26 cellular contexts compared by ENCODE assay signal in genomic region chr2:149100739-149101699, GRCh38.
DNase-seq lines count a peak whose midpoint lies in the region; ATAC-seq and TF ChIP-seq lines count a peak whose summit lies in the region.
"Had no signal": no experiment of that assay in that cellular context is flagged by ENCODE, and none has a peak within 500 bp of the region (broad histone marks: within the 10 kb centered on the region; RNA-seq: fewer than 3 reads in every experiment).

No MANE protein-coding gene starts in this region.

- no peak overlapping the region for H3K4me3 Mint-ChIP-seq in HFFc6
- no peak overlapping the region for H3K4me3 Mint-ChIP-seq in nephron progenitor cell
- H3K4me3 Mint-ChIP-seq: activated CD8-positive, alpha-beta memory T cell treated with anti-CD3 and anti-CD28 coated beads, Interleukin-2, amount 10 ng/mL, durations not matched to agents 7 days and 5 days; activated naive CD4-positive, alpha-beta T cell treated with anti-CD3 and anti-CD28 coated beads for 36 hours; activated T-cell treated with anti-CD3 and anti-CD28 coated beads, Interleukin-2, amount 50 U/mL, for 72 hours; WTC11 had no signal

- peaks cover 79% of the 10 kb centered on the region for H3K4me1 Mint-ChIP-seq in HFFc6 (ENCODE audit: low read depth)
- H3K4me1 Mint-ChIP-seq in nephron progenitor cell, result peaks cover 26% of the 10 kb centered on the region
- H3K4me1 Mint-ChIP-seq: activated CD8-positive, alpha-beta memory T cell treated with anti-CD3 and anti-CD28 coated beads, Interleukin-2, amount 10 ng/mL, durations not matched to agents 7 days and 5 days; WTC11 had no signal

- TF ChIP-seq CTCF in HFFc6 (IDR thresholded peaks at IDR 0.05) (no peak), foreskin keratinocyte (conservative IDR thresholded peaks at IDR 0.05) (no peak), nephron progenitor cell (IDR thresholded peaks at IDR 0.05) (no peak), thoracic aorta (IDR thresholded peaks at IDR 0.05) (no peak), sigmoid colon (IDR thresholded peaks at IDR 0.05) (no peak)

- H3K27me3 ChIP-seq in foreskin keratinocyte, result no peaks in the 10 kb centered on the region
- no peaks in the 10 kb centered on the region for H3K27me3 ChIP-seq in thoracic aorta (replicated peaks; ENCODE audit: insufficient read depth)
- H3K27me3 ChIP-seq in sigmoid colon, result no peaks in the 10 kb centered on the region
- H3K27me3 ChIP-seq: adrenal gland, heart left ventricle, Peyer's patch, upper lobe of right lung had no signal

- no peak for TF ChIP-seq EP300 in sigmoid colon (IDR thresholded peaks at IDR 0.05)

- H3K27ac ChIP-seq in foreskin keratinocyte (no peak overlapping the region), thoracic aorta (no peak overlapping the region), sigmoid colon (no peak overlapping the region)
- H3K27ac ChIP-seq: adrenal gland, C4-2B, epithelial cell of prostate, heart left ventricle, HL-60, Peyer's patch, upper lobe of right lung had no signal

- no peak for DNase-seq in HFFc6
- peak in 1 of 2 donors; percentile 23 for DNase-seq in foreskin keratinocyte
- no peak for DNase-seq in nephron progenitor cell
- no peak for DNase-seq in thoracic aorta (ENCODE audit: low spot score)
- DNase-seq in NCI-H1694 treated with DMSO at 0.1 percent for 48 hours (lab: John Stamatoyannopoulos, UW), result no peak
- DNase-seq in sigmoid colon, result no peak
- DNase-seq: activated CD4-positive, alpha-beta T cell treated with anti-CD3 and anti-CD28 coated beads, Interleukin-2, amount 50 U/mL, for 1 hour; activated CD8-positive, alpha-beta memory T cell treated with anti-CD3 and anti-CD28 coated beads, Interleukin-2, amount 10 ng/mL, durations not matched to agents 7 days and 5 days; activated naive CD4-positive, alpha-beta T cell treated with anti-CD3 and anti-CD28 coated beads for 36 hours; activated T-cell treated with anti-CD3 and anti-CD28 coated beads, Interleukin-2, amount 50 U/mL, for 72 hours; adrenal gland; DND-41; effector CD8-positive, alpha-beta T cell; heart left ventricle; kidney glomerular epithelial cell; NCI-H1048; NCI-H187 treated with DMSO at 0.1 percent for 48 hours; NCI-H526; Peyer's patch; stimulated activated CD4-positive, alpha-beta T cell treated with anti-CD3 and anti-CD28 coated beads, Interleukin-4, amount 100 ng/mL, for 1 hour; upper lobe of right lung had no signal

- H3K27ac Mint-ChIP-seq in HFFc6, result peak overlapping the region; percentile 13; the same call in 1 of the 2 replicates
- peak overlapping the region; percentile 23 for H3K27ac Mint-ChIP-seq in nephron progenitor cell
- H3K27ac Mint-ChIP-seq: activated CD8-positive, alpha-beta memory T cell treated with anti-CD3 and anti-CD28 coated beads, Interleukin-2, amount 10 ng/mL, durations not matched to agents 7 days and 5 days; activated naive CD4-positive, alpha-beta T cell treated with anti-CD3 and anti-CD28 coated beads for 36 hours; activated T-cell treated with anti-CD3 and anti-CD28 coated beads, Interleukin-2, amount 50 U/mL, for 72 hours; WTC11 had no signal

- intact Hi-C loops in sigmoid colon (cut with DNase I), result no loop called here

- H3K36me3 Mint-ChIP-seq in HFFc6 (ENCODE audit: low read depth) (peaks cover 28% of the 10 kb centered on the region), nephron progenitor cell (ENCODE audit: low read depth) (peaks cover 8% of the 10 kb centered on the region)
- H3K36me3 Mint-ChIP-seq: activated CD8-positive, alpha-beta memory T cell treated with anti-CD3 and anti-CD28 coated beads, Interleukin-2, amount 10 ng/mL, durations not matched to agents 7 days and 5 days; WTC11 had no signal

- H3K36me3 ChIP-seq in thoracic aorta (no peaks in the 10 kb centered on the region), sigmoid colon (no peaks in the 10 kb centered on the region)
- H3K36me3 ChIP-seq: adrenal gland, heart left ventricle, Peyer's patch, upper lobe of right lung had no signal

- H3K27me3 Mint-ChIP-seq in HFFc6 (ENCODE audit: insufficient read depth), result no peaks in the 10 kb centered on the region
- peaks cover 3% of the 10 kb centered on the region for H3K27me3 Mint-ChIP-seq in nephron progenitor cell (ENCODE audit: low read depth, poor library complexity)

- ATAC-seq in foreskin keratinocyte (peak; percentile 52), thoracic aorta (ENCODE audit: insufficient number of reproducible peaks, low FRiP score, low read depth) (no peak), GM18861 (IDR thresholded peaks at IDR 0.05; ENCODE audit: unreplicated experiment) (no peak)
- ATAC-seq: activated CD8-positive, alpha-beta memory T cell treated with anti-CD3 and anti-CD28 coated beads, Interleukin-2, amount 10 ng/mL, durations not matched to agents 7 days and 5 days; activated T-cell treated with anti-CD3 and anti-CD28 coated beads, Interleukin-2, amount 50 U/mL, for 72 hours; heart left ventricle; upper lobe of right lung; WTC11 had no signal

- 82 to 87% methylated on average over 12 of the region's 12 CpGs for WGBS in sigmoid colon, 2 donors

- H3K4me3 ChIP-seq in thoracic aorta (peak overlapping the region; percentile 24), sigmoid colon (no peak overlapping the region)
- H3K4me3 ChIP-seq: adrenal gland, heart left ventricle, Peyer's patch, upper lobe of right lung had no signal

- H3K4me1 ChIP-seq in foreskin keratinocyte, result peaks cover 29% of the 10 kb centered on the region
- H3K4me1 ChIP-seq in thoracic aorta (ENCODE audit: control insufficient read depth in 1 of 2, low read depth in 2 of 2), result peaks cover 0 to 10% of the 10 kb centered on the region in 2 donors
- no peaks in the 10 kb centered on the region for H3K4me1 ChIP-seq in sigmoid colon
- H3K4me1 ChIP-seq: adrenal gland, heart left ventricle, Peyer's patch, upper lobe of right lung had no signal

- H3K9me3 Mint-ChIP-seq in HFFc6 (peaks cover 5% of the 10 kb centered on the region), nephron progenitor cell (peaks cover 14% of the 10 kb centered on the region)
- H3K9me3 Mint-ChIP-seq: activated naive CD4-positive, alpha-beta T cell treated with anti-CD3 and anti-CD28 coated beads for 36 hours; activated T-cell treated with anti-CD3 and anti-CD28 coated beads, Interleukin-2, amount 50 U/mL, for 72 hours had no signal

- H3K9me3 ChIP-seq in thoracic aorta (no peaks in the 10 kb centered on the region), sigmoid colon (no peaks in the 10 kb centered on the region)
- H3K9me3 ChIP-seq: adrenal gland, Peyer's patch, upper lobe of right lung had no signal

- no peak for TF ChIP-seq POLR2A in sigmoid colon (IDR thresholded peaks at IDR 0.05)
